In genomic region chr20:58073945-58074920, GRCh38 we compare ENCODE assay signal across 14 cellular contexts.
DNase-seq lines count a peak whose midpoint lies in the region; ATAC-seq and TF ChIP-seq lines count a peak whose summit lies in the region.
"Had no signal": no experiment of that assay in that cellular context is flagged by ENCODE, and none has a peak within 500 bp of the region (broad histone marks: within the 10 kb centered on the region; RNA-seq: fewer than 3 reads in every experiment).

No MANE protein-coding gene starts in this region.

- CTCF ChIA-PET in activated CD8-positive, alpha-beta T cell treated with anti-CD3 and anti-CD28 coated beads, Interleukin-2, amount 10 ng/mL, durations not matched to agents 7 days and 5 days (lab: Charles Lee), result interaction anchor here (1.5 kb wide), 1 partner anchor 13 kb away, joined by 4 read pairs; no protein-coding TSS in a partner anchor
- CTCF ChIA-PET in activated CD8-positive, alpha-beta T cell treated with anti-CD3 and anti-CD28 coated beads for 36 hours (lab: Charles Lee), result interaction anchor here (2.0 kb wide), 1 partner anchor 478 kb away, joined by 4 read pairs; no protein-coding TSS in a partner anchor

- peaks cover 4% of the 10 kb centered on the region for H3K9me3 ChIP-seq in adipocyte (ENCODE audit: control insufficient read depth, low read length)
- H3K9me3 ChIP-seq: transverse colon had no signal

- POLR2A ChIA-PET in activated CD8-positive, alpha-beta T cell treated with anti-CD3 and anti-CD28 coated beads, Interleukin-2, amount 10 ng/mL, durations not matched to agents 7 days and 5 days (lab: Charles Lee), result no interaction called here
- POLR2A ChIA-PET in activated CD8-positive, alpha-beta T cell treated with anti-CD3 and anti-CD28 coated beads for 36 hours (lab: Charles Lee), result no interaction called here

- peaks cover 8% of the 10 kb centered on the region for H3K4me1 Mint-ChIP-seq in activated CD8-positive, alpha-beta T cell treated with anti-CD3 and anti-CD28 coated beads, Interleukin-2, amount 10 ng/mL, durations not matched to agents 7 days and 5 days (ENCODE audit: low read depth)
- no peaks in the 10 kb centered on the region for H3K4me1 Mint-ChIP-seq in activated CD8-positive, alpha-beta T cell treated with anti-CD3 and anti-CD28 coated beads for 36 hours (ENCODE audit: low read depth)

- peaks cover 17% of the 10 kb centered on the region for H3K4me1 ChIP-seq in adipocyte (ENCODE audit: control insufficient read depth, insufficient read depth, low read length)
- H3K4me1 ChIP-seq: transverse colon had no signal

- no peak overlapping the region for H3K9ac ChIP-seq in adipocyte (ENCODE audit: low read length)

- DNase-seq in activated CD8-positive, alpha-beta T cell treated with anti-CD3 and anti-CD28 coated beads, Interleukin-2, amount 10 ng/mL, durations not matched to agents 7 days and 5 days, result peak; percentile 5
- no peak for DNase-seq in activated CD8-positive, alpha-beta T cell treated with anti-CD3 and anti-CD28 coated beads for 36 hours
- DNase-seq in adipocyte (ENCODE audit: low read depth), result peak; percentile 17
- peak; percentile 39 for DNase-seq in fibroblast of the aortic adventitia (ENCODE audit: low read depth)
- DNase-seq in stimulated activated CD8-positive, alpha-beta memory T cell treated with anti-CD3 and anti-CD28 coated beads, Interleukin-4, amount 100 ng/mL, for 48 hours, result peak; percentile 14
- no peak for DNase-seq in T-helper 2 cell
- no peak for DNase-seq in omental fat pad (ENCODE audit: low spot score)
- DNase-seq: natural killer cell, NCI-H187 treated with DMSO at 0.1 percent for 48 hours, transverse colon had no signal

- no peak overlapping the region for H3K27ac Mint-ChIP-seq in activated CD8-positive, alpha-beta T cell treated with anti-CD3 and anti-CD28 coated beads, Interleukin-2, amount 10 ng/mL, durations not matched to agents 7 days and 5 days
- H3K27ac Mint-ChIP-seq in activated CD8-positive, alpha-beta T cell treated with anti-CD3 and anti-CD28 coated beads for 36 hours, result no peak overlapping the region
- H3K27ac Mint-ChIP-seq: activated T-helper 2 cell treated with anti-CD3 and anti-CD28 coated beads, Interferon-gamma antibody, Interleukin-2, Interleukin-4, amounts not matched to agents 10 μg/mL and 5 μg/mL and 100 μg/mL, durations not matched to agents 14 hours and 24 hours and 36 hours; natural killer cell had no signal

- no peaks in the 10 kb centered on the region for H3K36me3 Mint-ChIP-seq in activated CD8-positive, alpha-beta T cell treated with anti-CD3 and anti-CD28 coated beads, Interleukin-2, amount 10 ng/mL, durations not matched to agents 7 days and 5 days (ENCODE audit: low read depth)
- H3K36me3 Mint-ChIP-seq in activated CD8-positive, alpha-beta T cell treated with anti-CD3 and anti-CD28 coated beads for 36 hours (ENCODE audit: low read depth), result no peaks in the 10 kb centered on the region
- H3K36me3 Mint-ChIP-seq: natural killer cell had no signal

- H3K4me3 ChIP-seq in adipocyte (ENCODE audit: low read length) (no peak overlapping the region), fibroblast of the aortic adventitia (ENCODE audit: low read depth, low read length) (no peak overlapping the region)
- H3K4me3 ChIP-seq: SJCRH30, transverse colon had no signal

- no peak for TF ChIP-seq CTCF in activated CD8-positive, alpha-beta T cell treated with anti-CD3 and anti-CD28 coated beads for 36 hours (IDR thresholded peaks at IDR 0.05)
- no peak for TF ChIP-seq CTCF in fibroblast of the aortic adventitia (IDR thresholded peaks at IDR 0.05; ENCODE audit: insufficient read depth, low read length)
- no peak for TF ChIP-seq CTCF in omental fat pad (IDR thresholded peaks at IDR 0.05)

- ATAC-seq in activated CD8-positive, alpha-beta T cell treated with anti-CD3 and anti-CD28 coated beads, Interleukin-2, amount 10 ng/mL, durations not matched to agents 7 days and 5 days, result no peak
- no peak for ATAC-seq in activated CD8-positive, alpha-beta T cell treated with anti-CD3 and anti-CD28 coated beads for 36 hours
- ATAC-seq in omental fat pad (ENCODE audit: low FRiP score), result no peak
- no peak for ATAC-seq in HG02763 (IDR thresholded peaks at IDR 0.05; ENCODE audit: unreplicated experiment)
- ATAC-seq: activated CD4-positive, CD25-positive, alpha-beta regulatory T cell treated with anti-CD3 and anti-CD28 coated beads, Interleukin-2, amount 50 U/mL, for 24 hours; natural killer cell had no signal

- H3K4me3 Mint-ChIP-seq in activated CD8-positive, alpha-beta T cell treated with anti-CD3 and anti-CD28 coated beads, Interleukin-2, amount 10 ng/mL, durations not matched to agents 7 days and 5 days, result no peak overlapping the region
- H3K4me3 Mint-ChIP-seq in activated CD8-positive, alpha-beta T cell treated with anti-CD3 and anti-CD28 coated beads for 36 hours, result no peak overlapping the region
- H3K4me3 Mint-ChIP-seq: natural killer cell had no signal

- intact Hi-C loops in activated CD8-positive, alpha-beta T cell treated with anti-CD3 and anti-CD28 coated beads for 36 hours (cut with micrococcal nuclease), result no loop called here

- peaks cover 4% of the 10 kb centered on the region for H3K27me3 Mint-ChIP-seq in activated CD8-positive, alpha-beta T cell treated with anti-CD3 and anti-CD28 coated beads, Interleukin-2, amount 10 ng/mL, durations not matched to agents 7 days and 5 days (ENCODE audit: low read depth)
- H3K27me3 Mint-ChIP-seq in activated CD8-positive, alpha-beta T cell treated with anti-CD3 and anti-CD28 coated beads for 36 hours, result peaks cover 15% of the 10 kb centered on the region

- H3K36me3 ChIP-seq in adipocyte (ENCODE audit: control insufficient read depth, insufficient read depth, low read length, severe bottlenecking), result no peaks in the 10 kb centered on the region
- H3K36me3 ChIP-seq: SJCRH30, transverse colon had no signal

- no peaks in the 10 kb centered on the region for H3K9me3 Mint-ChIP-seq in activated CD8-positive, alpha-beta T cell treated with anti-CD3 and anti-CD28 coated beads, Interleukin-2, amount 10 ng/mL, durations not matched to agents 7 days and 5 days (ENCODE audit: insufficient read depth)
- H3K9me3 Mint-ChIP-seq in activated CD8-positive, alpha-beta T cell treated with anti-CD3 and anti-CD28 coated beads for 36 hours, result no peaks in the 10 kb centered on the region
- H3K9me3 Mint-ChIP-seq: activated T-helper 2 cell treated with anti-CD3 and anti-CD28 coated beads, Interferon-gamma antibody, Interleukin-2, Interleukin-4, amounts not matched to agents 10 μg/mL and 5 μg/mL and 100 μg/mL, durations not matched to agents 14 hours and 24 hours and 36 hours; natural killer cell had no signal

- H3K27me3 ChIP-seq in adipocyte (replicated peaks; ENCODE audit: control insufficient read depth, insufficient read depth, low read length), result peaks cover 15% of the 10 kb centered on the region
- H3K27me3 ChIP-seq: SJCRH30, transverse colon had no signal

Comparison
In these comparisons a context has a peak if more than half of its experiments do, and no peak if none do; other contexts are left out.
1. DNase-seq: peak in activated CD8-positive, alpha-beta T cell treated with anti-CD3 and anti-CD28 coated beads, Interleukin-2, amount 10 ng/mL, durations not matched to agents 7 days and 5 days (single experiment), adipocyte (single experiment), fibroblast of the aortic adventitia (single experiment) and stimulated activated CD8-positive, alpha-beta memory T cell treated with anti-CD3 and anti-CD28 coated beads, Interleukin-4, amount 100 ng/mL, for 48 hours (single experiment); none in activated CD8-positive, alpha-beta T cell treated with anti-CD3 and anti-CD28 coated beads for 36 hours (single experiment), T-helper 2 cell (0 of 5) and omental fat pad (single experiment).